ENCODE assay signal across 8 cellular contexts in the genomic region with DNA sequence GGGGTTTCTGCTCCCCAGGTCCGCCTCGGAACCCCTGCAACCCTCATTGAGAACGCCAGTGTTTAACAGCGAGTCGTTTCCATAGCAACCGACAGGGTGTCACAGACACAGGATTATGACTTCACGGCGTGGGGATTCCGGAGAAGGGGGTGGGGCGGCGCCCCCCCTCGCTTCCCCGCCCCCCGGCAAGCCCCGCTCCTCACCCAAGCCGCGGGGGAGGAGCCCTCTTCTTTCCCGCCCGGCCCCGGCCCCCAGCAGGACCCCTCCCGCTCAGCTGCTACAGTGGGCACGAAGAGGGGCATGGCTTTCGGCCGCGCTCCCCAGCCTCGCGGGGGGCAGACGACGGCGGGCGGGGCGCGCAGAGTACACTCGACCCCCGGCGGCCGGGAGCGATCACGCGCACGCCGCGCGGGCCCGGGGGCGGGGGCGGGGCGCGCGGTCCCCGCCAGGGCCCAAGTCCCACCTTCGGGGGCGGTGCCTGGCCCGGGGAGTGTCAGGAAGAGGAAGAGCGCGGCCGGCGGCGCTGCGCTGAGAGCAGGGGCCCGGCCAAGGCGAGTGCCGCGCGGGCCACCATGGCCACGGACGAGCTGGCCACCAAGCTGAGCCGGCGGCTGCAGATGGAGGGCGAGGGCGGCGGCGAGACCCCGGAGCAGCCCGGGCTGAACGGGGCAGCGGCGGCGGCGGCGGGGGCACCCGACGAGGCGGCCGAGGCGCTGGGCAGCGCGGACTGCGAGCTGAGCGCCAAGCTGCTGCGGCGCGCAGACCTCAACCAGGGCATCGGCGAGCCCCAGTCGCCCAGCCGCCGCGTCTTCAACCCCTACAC. TPM values are rescaled to one million over a fixed set of nuclear protein-coding genes. Genes with fewer than 3 reads are reported as not detected.
DNase-seq lines count a peak whose midpoint lies in the region; ATAC-seq and TF ChIP-seq lines count a peak whose summit lies in the region.

A gene with protein sequence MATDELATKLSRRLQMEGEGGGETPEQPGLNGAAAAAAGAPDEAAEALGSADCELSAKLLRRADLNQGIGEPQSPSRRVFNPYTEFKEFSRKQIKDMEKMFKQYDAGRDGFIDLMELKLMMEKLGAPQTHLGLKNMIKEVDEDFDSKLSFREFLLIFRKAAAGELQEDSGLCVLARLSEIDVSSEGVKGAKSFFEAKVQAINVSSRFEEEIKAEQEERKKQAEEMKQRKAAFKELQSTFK (plus strand): TSS at position 489 of the 823 bp plus-strand sequence. CDS start 84 bp downstream, at position 573.

- intact Hi-C loops in lower leg skin (cut with DNase I; ENCODE audit: low total_unique reads), result no loop called here

- TF ChIP-seq CTCF in lower leg skin (IDR thresholded peaks at IDR 0.05), result no peak

- peak within 1 kb of the TSS; percentile 73 for H3K4me3 ChIP-seq in lower leg skin (ENCODE audit: low read depth, poor library complexity, severe bottlenecking)

- peak; percentile 93 for DNase-seq in AG08396 (ENCODE audit: low spot score)
- DNase-seq in NCI-H748 (lab: John Stamatoyannopoulos, UW; ENCODE audit: unreplicated experiment), result peak; percentile 90
- DNase-seq in activated CD4-positive, alpha-beta T cell treated with anti-CD3 and anti-CD28 coated beads, Interleukin-2, amount 50 U/mL, for 4 hours, result peak; percentile 84 to 87
- DNase-seq in dermis microvascular lymphatic vessel endothelial cell (ENCODE audit: low read depth in 2 of 2), result peak; percentile 83 to 84
- DNase-seq in lower leg skin (ENCODE audit: low spot score in 2 of 2), result peak; percentile 66 to 96
- DNase-seq in stimulated activated CD4-positive, alpha-beta T cell treated with anti-CD3 and anti-CD28 coated beads, Interleukin-4, amount 100 ng/mL, for 4 hours, result peak; percentile 87 to 91

- 1 to 3% methylated on average over 10 to 51 of the region's 99 CpGs for WGBS in lower leg skin, 2 donors

- TF ChIP-seq POLR2A in lower leg skin (IDR thresholded peaks at IDR 0.05), result no peak

- ATAC-seq in GM19025 (IDR thresholded peaks at IDR 0.05; ENCODE audit: low read depth, unreplicated experiment) (peak; percentile 73), HG03342 (IDR thresholded peaks at IDR 0.05; ENCODE audit: unreplicated experiment) (peak; percentile 66)

RNA-seq across cellular contexts. Expression of the gene that starts here (rescaled TPM):
- 33.4 and 34.1 TPM in 2 replicates for total RNA-seq in dermis microvascular lymphatic vessel endothelial cell
- 10 to 100 TPM; 38.9 to 55.7 (median 43.5) TPM for total RNA-seq in lower leg skin

Comparison
In these comparisons a context has a peak if more than half of its experiments do, and no peak if none do; other contexts are left out.
1. Peak in every context shown above with its lines: DNase-seq, ATAC-seq and H3K4me3 ChIP-seq.